Comparison of ENCODE assay signal across 25 cellular contexts in the genomic region with DNA sequence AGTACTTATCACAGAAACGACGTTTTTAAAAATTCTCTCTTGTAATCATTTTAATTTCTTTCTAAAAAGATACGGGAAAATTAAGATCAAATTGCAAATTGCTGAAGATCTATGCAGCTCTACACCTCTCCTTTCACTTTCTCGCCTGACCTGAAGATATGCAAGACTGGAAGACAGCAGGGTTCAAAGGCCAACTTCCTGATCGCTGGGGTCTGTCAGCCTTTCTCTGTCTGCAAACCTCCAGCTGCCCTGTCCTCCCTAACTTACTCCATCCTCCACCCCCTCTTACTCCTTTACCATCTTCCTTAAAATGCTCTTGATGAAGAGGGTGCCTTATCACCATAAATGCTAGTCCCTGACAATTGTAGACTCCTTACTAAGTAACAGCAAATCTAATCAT.
"Had no signal": no experiment of that assay in that cellular context is flagged by ENCODE, and none has a peak within 500 bp of the region (broad histone marks: within the 10 kb centered on the region; RNA-seq: fewer than 3 reads in every experiment).

No MANE protein-coding gene starts in this region.

- H3K27me3 ChIP-seq: ovary, suprapubic skin, tibial artery, upper lobe of right lung had no signal

- H3K9me3 Mint-ChIP-seq: naive thymus-derived CD4-positive, alpha-beta T cell; natural killer cell treated with Interleukin-12 subunit alpha and Interleukin-12 subunit beta and Interleukin-15 and Interleukin-18, amount 100 ng/mL, for 72 hours; stimulated activated effector memory CD8-positive, alpha-beta T cell treated with anti-CD3 and anti-CD28 coated beads, Interleukin-12 subunit alpha, Interleukin-12 subunit beta, amount 100 ng/mL, for 72 hours; stimulated activated naive CD8-positive, alpha-beta T cell treated with anti-CD3 and anti-CD28 coated beads, Interleukin-15, Interleukin-2, amounts not matched to agents 100 ng/mL and 50 ng/mL, for 24 hours had no signal

- H3K27ac Mint-ChIP-seq: naive thymus-derived CD4-positive, alpha-beta T cell; natural killer cell treated with Interleukin-12 subunit alpha and Interleukin-12 subunit beta and Interleukin-15 and Interleukin-18, amount 100 ng/mL, for 72 hours; stimulated activated effector memory CD8-positive, alpha-beta T cell treated with anti-CD3 and anti-CD28 coated beads, Interleukin-12 subunit alpha, Interleukin-12 subunit beta, amount 100 ng/mL, for 72 hours; stimulated activated naive CD8-positive, alpha-beta T cell treated with anti-CD3 and anti-CD28 coated beads, Interleukin-15, Interleukin-2, amounts not matched to agents 100 ng/mL and 50 ng/mL, for 24 hours had no signal

- H3K4me3 ChIP-seq: left ventricle myocardium inferior, lung, mucosa of descending colon, ovary, prostate gland, skin epidermis, spleen, suprapubic skin, thoracic aorta, tibial artery, upper lobe of right lung had no signal

- H3K9me3 ChIP-seq: left ventricle myocardium inferior, mucosa of descending colon, ovary, prostate gland, spleen, suprapubic skin, thoracic aorta, tibial artery, upper lobe of right lung had no signal

- H3K4me1 ChIP-seq: prostate gland, spleen, suprapubic skin, tibial artery, upper lobe of right lung had no signal

- DNase-seq: hippocampal formation; islet precursor cell; left ventricle myocardium inferior; midbrain; mucosa of descending colon; naive thymus-derived CD4-positive, alpha-beta T cell; ovary; retina; right cardiac atrium; spleen; stimulated activated CD4-positive, alpha-beta T cell treated with anti-CD3 and anti-CD28 coated beads, Interleukin-4, amount 100 ng/mL, for 24 hours; stimulated activated naive CD4-positive, alpha-beta T cell; tibial artery; trophoblast cell; upper lobe of right lung had no signal

- FAIRE-seq: urothelium cell line had no signal

- ATAC-seq: mucosa of descending colon; naive thymus-derived CD4-positive, alpha-beta T cell; natural killer cell treated with Interleukin-12 subunit alpha and Interleukin-12 subunit beta and Interleukin-15 and Interleukin-18, amount 100 ng/mL, for 72 hours; right cardiac atrium; sciatic nerve; stimulated activated effector memory CD8-positive, alpha-beta T cell treated with anti-CD3 and anti-CD28 coated beads, Interleukin-12 subunit alpha, Interleukin-12 subunit beta, amount 100 ng/mL, for 72 hours; upper lobe of right lung had no signal

- H3K4me1 Mint-ChIP-seq: naive thymus-derived CD4-positive, alpha-beta T cell; stimulated activated effector memory CD8-positive, alpha-beta T cell treated with anti-CD3 and anti-CD28 coated beads, Interleukin-12 subunit alpha, Interleukin-12 subunit beta, amount 100 ng/mL, for 72 hours had no signal

- H3K36me3 ChIP-seq: ovary, prostate gland, spleen, suprapubic skin, upper lobe of right lung had no signal

- H3K27ac ChIP-seq: left ventricle myocardium inferior, ovary, prostate gland, skin epidermis, spleen, suprapubic skin, thoracic aorta, tibial artery, upper lobe of right lung had no signal

- H3K36me3 Mint-ChIP-seq: naive thymus-derived CD4-positive, alpha-beta T cell; natural killer cell treated with Interleukin-12 subunit alpha and Interleukin-12 subunit beta and Interleukin-15 and Interleukin-18, amount 100 ng/mL, for 72 hours; stimulated activated effector memory CD8-positive, alpha-beta T cell treated with anti-CD3 and anti-CD28 coated beads, Interleukin-12 subunit alpha, Interleukin-12 subunit beta, amount 100 ng/mL, for 72 hours had no signal

- H3K4me3 Mint-ChIP-seq: naive thymus-derived CD4-positive, alpha-beta T cell; natural killer cell treated with Interleukin-12 subunit alpha and Interleukin-12 subunit beta and Interleukin-15 and Interleukin-18, amount 100 ng/mL, for 72 hours; stimulated activated effector memory CD8-positive, alpha-beta T cell treated with anti-CD3 and anti-CD28 coated beads, Interleukin-12 subunit alpha, Interleukin-12 subunit beta, amount 100 ng/mL, for 72 hours; stimulated activated naive CD8-positive, alpha-beta T cell treated with anti-CD3 and anti-CD28 coated beads, Interleukin-15, Interleukin-2, amounts not matched to agents 100 ng/mL and 50 ng/mL, for 24 hours had no signal
